ENCODE assay signal across 9 cellular contexts in the genomic region with DNA sequence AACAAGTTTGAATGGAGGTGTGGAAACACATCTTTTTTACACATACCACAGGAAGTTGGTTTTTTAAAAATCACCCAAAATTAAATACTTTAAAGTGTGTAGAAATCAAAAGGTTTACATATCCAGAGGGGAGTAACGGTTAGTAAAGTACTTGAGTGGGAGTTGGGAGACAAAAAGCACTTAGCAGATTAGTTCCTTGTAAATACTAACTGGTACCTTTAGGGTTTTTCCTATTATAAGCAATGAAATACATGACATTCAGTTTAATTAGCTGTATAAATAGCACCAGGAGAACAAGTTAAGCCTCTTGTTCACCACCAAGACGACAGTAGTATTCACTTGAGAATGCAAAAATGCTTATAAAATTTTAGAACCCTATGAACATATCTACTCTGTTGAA.
"Had no signal": no experiment of that assay in that cellular context is flagged by ENCODE, and none has a peak within 500 bp of the region (broad histone marks: within the 10 kb centered on the region; RNA-seq: fewer than 3 reads in every experiment).

No MANE protein-coding gene starts in this region.

- H3K27ac ChIP-seq: GM23248 had no signal

- H3K4me3 Mint-ChIP-seq: GM23338, H9, HFFc6 had no signal

- ATAC-seq: GM23338, HCT116 had no signal

- H2AFZ ChIP-seq: GM23248 had no signal

- DNase-seq: GM23248, GOT3, H7, H9, HCEC 1CT, HFFc6 had no signal

- H3K9me3 ChIP-seq: HAP-1 had no signal

- H3K36me3 ChIP-seq: HAP-1 had no signal

- H3K27ac Mint-ChIP-seq: GM23338, HFFc6 had no signal

- H3K9ac ChIP-seq: GM23248 had no signal

- H3K4me2 ChIP-seq: GM23338 had no signal

- H3K4me3 ChIP-seq: GM23248, GM23338, HAP-1 had no signal

- H3K4me1 ChIP-seq: HAP-1 had no signal
